In the genomic region with DNA sequence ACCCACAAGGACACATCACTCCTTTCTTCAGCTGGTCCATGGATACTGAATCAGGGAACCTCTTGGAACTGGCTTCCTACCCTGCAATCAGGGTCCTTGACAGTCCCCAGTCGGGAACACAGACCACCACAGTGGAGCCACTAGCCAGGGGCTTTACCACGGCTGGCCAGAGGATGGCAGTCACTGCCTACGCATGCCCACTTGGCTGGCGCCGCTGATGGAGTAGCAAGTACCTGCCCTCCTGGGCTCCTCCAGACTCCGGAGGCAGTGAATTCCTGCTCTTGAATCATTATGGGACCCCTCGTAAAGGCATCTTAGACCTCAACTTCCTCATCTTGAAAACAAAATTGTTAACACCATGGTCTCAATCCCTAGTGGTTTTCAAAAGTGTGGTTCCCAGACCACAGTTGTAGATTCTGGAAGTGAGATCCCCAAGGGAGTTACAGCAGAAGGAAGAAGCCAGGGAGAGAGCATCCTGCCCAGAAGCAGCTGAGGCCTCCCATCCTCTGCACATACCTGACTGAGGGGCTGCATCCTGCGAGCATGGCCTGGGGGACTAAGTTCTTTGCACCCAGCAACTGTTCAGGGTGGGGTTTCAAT, we compare ENCODE assay signal across 9 cellular contexts. TPM values are rescaled to one million over a fixed set of nuclear protein-coding genes. Genes with fewer than 3 reads are reported as not detected.
DNase-seq lines count a peak whose midpoint lies in the region; ATAC-seq and TF ChIP-seq lines count a peak whose summit lies in the region.
"Had no signal": no experiment of that assay in that cellular context is flagged by ENCODE, and none has a peak within 500 bp of the region (broad histone marks: within the 10 kb centered on the region; RNA-seq: fewer than 3 reads in every experiment).

No MANE protein-coding gene starts in this region.

- no peaks in the 10 kb centered on the region for H3K9me3 ChIP-seq in Panc1 (ENCODE audit: control insufficient read depth, insufficient read depth, low read depth, low read length)
- peaks cover 2% of the 10 kb centered on the region for H3K9me3 ChIP-seq in trophoblast cell (ENCODE audit: insufficient read depth, low read depth, low read length)

- H3K27me3 Mint-ChIP-seq in activated naive CD4-positive, alpha-beta T cell treated with anti-CD3 and anti-CD28 coated beads, Interleukin-2, amount 10 ng/mL, durations not matched to agents 7 days and 5 days = peaks cover 51% of the 10 kb centered on the region
- peaks cover 5% of the 10 kb centered on the region for H3K27me3 Mint-ChIP-seq in glutamatergic neuron (ENCODE audit: unreplicated experiment)
- peaks cover 8% of the 10 kb centered on the region for H3K27me3 Mint-ChIP-seq in activated T-helper 1 cell treated with anti-CD3 and anti-CD28 coated beads, Interleukin-12 subunit alpha, Interleukin-12 subunit beta, Interleukin-2, Interleukin-4 antibody, amounts not matched to agents 30 ng/mL and 10 ng/mL and 1 ng/mL, durations not matched to agents 14 hours and 24 hours and 36 hours (ENCODE audit: insufficient read depth)

- CTCF ChIA-PET in Panc1 (lab: Charles Lee) = interaction anchor here (0.7 to 1.9 kb wide), 4 partner anchors 9 to 114 kb away, joined by 3 to 8 read pairs (median 4); a partner anchor contains a TSS
- CTCF ChIA-PET in activated naive CD4-positive, alpha-beta T cell treated with anti-CD3 and anti-CD28 coated beads, Interleukin-2, amount 10 ng/mL, durations not matched to agents 7 days and 5 days (lab: Charles Lee) = interaction anchor here (0.9 to 1.9 kb wide), 8 partner anchors 9 to 401 kb away, joined by 3 to 13 read pairs (median 6); a partner anchor contains a TSS

- H4K12ac ChIP-seq in trophoblast cell (ENCODE audit: low read depth, low read length) = no peak overlapping the region

- TF ChIP-seq CTCF in Panc1 (IDR thresholded peaks at IDR 0.05) (peak; percentile 96), glutamatergic neuron (IDR thresholded peaks at IDR 0.05; ENCODE audit: partially characterized antibody, unreplicated experiment) (peak; percentile 78)

- H3K23ac ChIP-seq in trophoblast cell (ENCODE audit: low read length) = no peak overlapping the region

- H4K8ac ChIP-seq in trophoblast cell (ENCODE audit: low read depth, low read length) = no peak overlapping the region

- no peak overlapping the region for H3K4me3 Mint-ChIP-seq in activated naive CD4-positive, alpha-beta T cell treated with anti-CD3 and anti-CD28 coated beads, Interleukin-2, amount 10 ng/mL, durations not matched to agents 7 days and 5 days
- H3K4me3 Mint-ChIP-seq in glutamatergic neuron (ENCODE audit: unreplicated experiment) = no peak overlapping the region
- no peak overlapping the region for H3K4me3 Mint-ChIP-seq in activated T-helper 1 cell treated with anti-CD3 and anti-CD28 coated beads, Interleukin-12 subunit alpha, Interleukin-12 subunit beta, Interleukin-2, Interleukin-4 antibody, amounts not matched to agents 30 ng/mL and 10 ng/mL and 1 ng/mL, durations not matched to agents 14 hours and 24 hours and 36 hours
- H3K4me3 Mint-ChIP-seq: activated naive CD4-positive, alpha-beta T cell treated with anti-CD3 and anti-CD28 coated beads, Interleukin-2, amount 50 U/mL, for 24 hours had no signal

- H3K4ac ChIP-seq in trophoblast cell (ENCODE audit: low read depth, low read length) = no peak overlapping the region

- H3K4me2 ChIP-seq in trophoblast cell (ENCODE audit: low read length) = no peak overlapping the region

- ATAC-seq in Panc1 (peak; percentile 95), GM19397 (IDR thresholded peaks at IDR 0.05; ENCODE audit: unreplicated experiment) (no peak)

- H3K27ac ChIP-seq in Panc1 (ENCODE audit: low read length) = no peak overlapping the region; the same call in 1 of the 2 replicates
- no peak overlapping the region for H3K27ac ChIP-seq in trophoblast cell (ENCODE audit: low read depth, low read length)

- no CpG with 5 or more reads among the region's 8 CpGs for WGBS in trophoblast cell (ENCODE audit: extremely low coverage, insufficient coverage, insufficient read length)

- DNase-seq in EL (peak; percentile 65), LHCN-M2 (ENCODE audit: low read depth) (peak; percentile 38), Panc1 (ENCODE audit: low read depth, low spot score) (peak; percentile 46), glutamatergic neuron (peak; percentile 93), trophoblast cell (peak; percentile 56 to 78)
- DNase-seq in activated naive CD4-positive, alpha-beta T cell treated with anti-CD3 and anti-CD28 coated beads, Interleukin-2, amount 10 ng/mL, durations not matched to agents 7 days and 5 days = peak; percentile 71
- no peak for DNase-seq in activated T-helper 1 cell treated with anti-CD3 and anti-CD28 coated beads, Interleukin-12 subunit alpha, Interleukin-12 subunit beta, Interleukin-2, Interleukin-4 antibody, amounts not matched to agents 30 ng/mL and 10 ng/mL and 1 ng/mL, durations not matched to agents 14 hours and 24 hours and 36 hours (ENCODE audit: low spot score)

- in situ Hi-C loops in Panc1 (cut with HindIII; ENCODE audit: low pct_unique_long_range_greater_than_20kb, low sequenced_read_pairs) = no loop called here

- H3K9me3 Mint-ChIP-seq in activated naive CD4-positive, alpha-beta T cell treated with anti-CD3 and anti-CD28 coated beads, Interleukin-2, amount 10 ng/mL, durations not matched to agents 7 days and 5 days = no peaks in the 10 kb centered on the region
- H3K9me3 Mint-ChIP-seq in glutamatergic neuron (ENCODE audit: unreplicated experiment) = peaks cover 3% of the 10 kb centered on the region
- H3K9me3 Mint-ChIP-seq in activated T-helper 1 cell treated with anti-CD3 and anti-CD28 coated beads, Interleukin-12 subunit alpha, Interleukin-12 subunit beta, Interleukin-2, Interleukin-4 antibody, amounts not matched to agents 30 ng/mL and 10 ng/mL and 1 ng/mL, durations not matched to agents 14 hours and 24 hours and 36 hours = no peaks in the 10 kb centered on the region
- H3K9me3 Mint-ChIP-seq: activated naive CD4-positive, alpha-beta T cell treated with anti-CD3 and anti-CD28 coated beads, Interleukin-2, amount 50 U/mL, for 24 hours had no signal

- POLR2A ChIA-PET in Panc1 (lab: Charles Lee) = interaction anchor here (0.6 kb wide), 1 partner anchor 399 kb away, joined by 3 read pairs; no protein-coding TSS in a partner anchor

- H3K36me3 Mint-ChIP-seq in activated naive CD4-positive, alpha-beta T cell treated with anti-CD3 and anti-CD28 coated beads, Interleukin-2, amount 10 ng/mL, durations not matched to agents 7 days and 5 days = no peaks in the 10 kb centered on the region
- H3K36me3 Mint-ChIP-seq in glutamatergic neuron (ENCODE audit: unreplicated experiment) = no peaks in the 10 kb centered on the region
- no peaks in the 10 kb centered on the region for H3K36me3 Mint-ChIP-seq in activated T-helper 1 cell treated with anti-CD3 and anti-CD28 coated beads, Interleukin-12 subunit alpha, Interleukin-12 subunit beta, Interleukin-2, Interleukin-4 antibody, amounts not matched to agents 30 ng/mL and 10 ng/mL and 1 ng/mL, durations not matched to agents 14 hours and 24 hours and 36 hours (ENCODE audit: low read depth)
- H3K36me3 Mint-ChIP-seq: activated naive CD4-positive, alpha-beta T cell treated with anti-CD3 and anti-CD28 coated beads, Interleukin-2, amount 50 U/mL, for 24 hours had no signal

- H3K79me2 ChIP-seq in trophoblast cell (ENCODE audit: control insufficient read depth, insufficient read depth, low read length, poor library complexity) = no peaks in the 10 kb centered on the region

- no peak overlapping the region for H2AFZ ChIP-seq in trophoblast cell (ENCODE audit: insufficient read depth, low read length, poor library complexity)

- H3K27me3 ChIP-seq in Panc1 (ENCODE audit: control insufficient read depth, insufficient read depth, low read length) = no peaks in the 10 kb centered on the region
- H3K27me3 ChIP-seq in trophoblast cell (ENCODE audit: insufficient read depth, low read length) = no peaks in the 10 kb centered on the region

- intact Hi-C loops in Panc1 (cut with micrococcal nuclease; ENCODE audit: unreplicated experiment) = loop anchor here (2.0 to 5.0 kb wide), 3 partner anchors 106 to 174 kb away; no protein-coding TSS in a partner anchor
- intact Hi-C loops in activated T-helper 1 cell treated with anti-CD3 and anti-CD28 coated beads, Interleukin-12 subunit alpha, Interleukin-12 subunit beta, Interleukin-2, Interleukin-4 antibody, amounts not matched to agents 30 ng/mL and 10 ng/mL and 1 ng/mL, durations not matched to agents 14 hours and 24 hours and 36 hours (cut with micrococcal nuclease) = loop anchor here (1.0 kb wide), 1 partner anchor 115 kb away; no protein-coding TSS in a partner anchor

- BruUV-seq in Panc1 (replicated peaks; lab: Mats Ljungman, UMichigan) = no TSS peak

- peaks cover 5% of the 10 kb centered on the region; the same call in 1 of the 2 replicates for H3K4me1 ChIP-seq in Panc1 (ENCODE audit: control insufficient read depth, insufficient read depth, low read length)
- no peaks in the 10 kb centered on the region for H3K4me1 ChIP-seq in trophoblast cell (ENCODE audit: control insufficient read depth in 1 of 2, insufficient read depth in 2 of 2, low read length in 2 of 2)

- no peak overlapping the region for H3K9ac ChIP-seq in trophoblast cell (ENCODE audit: low read length)

- no peak overlapping the region for H3K27ac Mint-ChIP-seq in activated naive CD4-positive, alpha-beta T cell treated with anti-CD3 and anti-CD28 coated beads, Interleukin-2, amount 10 ng/mL, durations not matched to agents 7 days and 5 days
- H3K27ac Mint-ChIP-seq in glutamatergic neuron (ENCODE audit: unreplicated experiment) = no peak overlapping the region
- no peak overlapping the region for H3K27ac Mint-ChIP-seq in activated T-helper 1 cell treated with anti-CD3 and anti-CD28 coated beads, Interleukin-12 subunit alpha, Interleukin-12 subunit beta, Interleukin-2, Interleukin-4 antibody, amounts not matched to agents 30 ng/mL and 10 ng/mL and 1 ng/mL, durations not matched to agents 14 hours and 24 hours and 36 hours
- H3K27ac Mint-ChIP-seq: activated naive CD4-positive, alpha-beta T cell treated with anti-CD3 and anti-CD28 coated beads, Interleukin-2, amount 50 U/mL, for 24 hours had no signal

- H2BK120ac ChIP-seq in trophoblast cell (ENCODE audit: insufficient read depth, low read length, poor library complexity) = no peak overlapping the region

- H2BK5ac ChIP-seq in trophoblast cell (ENCODE audit: low read depth, low read length, poor library complexity) = no peak overlapping the region

- H3K4me1 Mint-ChIP-seq in activated naive CD4-positive, alpha-beta T cell treated with anti-CD3 and anti-CD28 coated beads, Interleukin-2, amount 10 ng/mL, durations not matched to agents 7 days and 5 days = no peaks in the 10 kb centered on the region
- peaks cover 7% of the 10 kb centered on the region for H3K4me1 Mint-ChIP-seq in glutamatergic neuron (ENCODE audit: low read depth, unreplicated experiment)
- no peaks in the 10 kb centered on the region for H3K4me1 Mint-ChIP-seq in activated T-helper 1 cell treated with anti-CD3 and anti-CD28 coated beads, Interleukin-12 subunit alpha, Interleukin-12 subunit beta, Interleukin-2, Interleukin-4 antibody, amounts not matched to agents 30 ng/mL and 10 ng/mL and 1 ng/mL, durations not matched to agents 14 hours and 24 hours and 36 hours (ENCODE audit: low read depth)
- H3K4me1 Mint-ChIP-seq: activated naive CD4-positive, alpha-beta T cell treated with anti-CD3 and anti-CD28 coated beads, Interleukin-2, amount 50 U/mL, for 24 hours had no signal

- no peak overlapping the region for H3K18ac ChIP-seq in trophoblast cell (ENCODE audit: low read length)

- H2AK5ac ChIP-seq in trophoblast cell (ENCODE audit: low read length) = no peak overlapping the region

- H3K36me3 ChIP-seq in Panc1 (ENCODE audit: control insufficient read depth, insufficient read depth, low read length) (no peaks in the 10 kb centered on the region), trophoblast cell (ENCODE audit: control insufficient read depth in 1 of 2, insufficient read depth in 2 of 2, low read length in 2 of 2) (no peaks in the 10 kb centered on the region)

- no peak overlapping the region for H3K14ac ChIP-seq in trophoblast cell (ENCODE audit: low read length)

- no peak overlapping the region; a peak in 1 of 4 replicates for H3K4me3 ChIP-seq in Panc1 (ENCODE audit: low read depth in 2 of 2, low read length in 2 of 2)
- H3K4me3 ChIP-seq in trophoblast cell (ENCODE audit: low read depth, low read length) = no peak overlapping the region

- H3K79me1 ChIP-seq in trophoblast cell (ENCODE audit: low read length) = no peaks in the 10 kb centered on the region

- H4K91ac ChIP-seq in trophoblast cell (ENCODE audit: low read depth, low read length) = no peak overlapping the region

- H2BK12ac ChIP-seq in trophoblast cell (ENCODE audit: low read length) = no peak overlapping the region

RNA-seq across cellular contexts. Expression of a gene that starts 9.1 kb away (rescaled TPM):
- total RNA-seq in LHCN-M2 (2014; rRNA removed) (61.4 and 71.0 TPM in 2 replicates), Panc1 (2021; ENCODE audit: unreplicated experiment) (66.3 TPM), glutamatergic neuron (ENCODE audit: unreplicated experiment) (43.9 TPM)
- polyA plus RNA-seq in LHCN-M2 (2012) = 56.7 TPM
- 62.4 TPM for polyA plus RNA-seq in Panc1 (2012; ENCODE audit: insufficient read length)
- polyA plus RNA-seq in trophoblast cell (2013) = 25.9 and 26.7 TPM in 2 replicates
- total RNA-seq in activated T-helper 1 cell treated with anti-CD3 and anti-CD28 coated beads, Interleukin-12 subunit alpha, Interleukin-12 subunit beta, Interleukin-2, Interleukin-4 antibody, amounts not matched to agents 30 ng/mL and 10 ng/mL and 1 ng/mL, durations not matched to agents 14 hours and 24 hours and 36 hours = 54.3 and 57.3 TPM in 2 replicates

RNA-seq across cellular contexts. Expression of a gene that starts 31.6 kb away (rescaled TPM):
- total RNA-seq in LHCN-M2 (2014; rRNA removed) (not detected in 2 replicates), Panc1 (2021; ENCODE audit: unreplicated experiment) (6.7 TPM), glutamatergic neuron (ENCODE audit: unreplicated experiment) (314 TPM)
- polyA plus RNA-seq in LHCN-M2 (2012) = not detected
- polyA plus RNA-seq in Panc1 (2012; ENCODE audit: insufficient read length) = 20.5 TPM
- polyA plus RNA-seq in trophoblast cell (2013) = 1.1 and 1.2 TPM in 2 replicates
- total RNA-seq in activated T-helper 1 cell treated with anti-CD3 and anti-CD28 coated beads, Interleukin-12 subunit alpha, Interleukin-12 subunit beta, Interleukin-2, Interleukin-4 antibody, amounts not matched to agents 30 ng/mL and 10 ng/mL and 1 ng/mL, durations not matched to agents 14 hours and 24 hours and 36 hours = not detected in 2 replicates

RNA-seq across cellular contexts. Expression of a gene that starts 44.2 kb away (rescaled TPM):
- total RNA-seq in LHCN-M2 (2014; rRNA removed) (not detected in 2 replicates), Panc1 (2021; ENCODE audit: unreplicated experiment) (11.1 TPM), glutamatergic neuron (ENCODE audit: unreplicated experiment) (2.4 TPM)
- polyA plus RNA-seq in LHCN-M2 (2012) = 0.22 TPM
- 13.0 TPM for polyA plus RNA-seq in Panc1 (2012; ENCODE audit: insufficient read length)
- polyA plus RNA-seq in trophoblast cell (2013) = 0.08 TPM in 2 replicates
- total RNA-seq in activated T-helper 1 cell treated with anti-CD3 and anti-CD28 coated beads, Interleukin-12 subunit alpha, Interleukin-12 subunit beta, Interleukin-2, Interleukin-4 antibody, amounts not matched to agents 30 ng/mL and 10 ng/mL and 1 ng/mL, durations not matched to agents 14 hours and 24 hours and 36 hours = 68.4 and 70.8 TPM in 2 replicates

Comparison
In these comparisons a context has a peak if more than half of its experiments do, and no peak if none do; other contexts are left out.
1. RNA of a gene that starts 31.6 kb away (total RNA-seq): 314 TPM in glutamatergic neuron (single experiment); 6.7 TPM in Panc1 (single experiment), not detected in LHCN-M2 and not detected in activated T-helper 1 cell treated with anti-CD3 and anti-CD28 coated beads, Interleukin-12 subunit alpha, Interleukin-12 subunit beta, Interleukin-2, Interleukin-4 antibody, amounts not matched to agents 30 ng/mL and 10 ng/mL and 1 ng/mL, durations not matched to agents 14 hours and 24 hours and 36 hours; every median in the first group is over 10 times any median in the second.